In genomic region chr15:62392411-62392810, GRCh38 we compare ENCODE assay signal across 8 cellular contexts. TPM values are rescaled to one million over a fixed set of nuclear protein-coding genes. Genes with fewer than 3 reads are reported as not detected.
DNase-seq lines count a peak whose midpoint lies in the region; ATAC-seq and TF ChIP-seq lines count a peak whose summit lies in the region.

No MANE protein-coding gene starts in this region.

- H3K27me3 ChIP-seq in fibroblast of lung (ENCODE audit: control insufficient read depth, insufficient read depth, low read length) (no peaks in the 10 kb centered on the region), neuron (ENCODE audit: insufficient read depth, low read length) (no peaks in the 10 kb centered on the region)

- H3K36me3 ChIP-seq in fibroblast of lung (ENCODE audit: control insufficient read depth, insufficient read depth, low read length): no peaks in the 10 kb centered on the region
- no peaks in the 10 kb centered on the region for H3K36me3 ChIP-seq in neuron (ENCODE audit: insufficient read depth, low read length)

- DNase-seq in GM12865 (ENCODE audit: low read depth) (peak; percentile 5), RPMI7951 (ENCODE audit: low read depth) (peak; percentile 19), fibroblast of lung (ENCODE audit: low read depth in 2 of 2) (peak; percentile 21 to 75), GM10266 (ENCODE audit: extremely low spot score) (no peak), epidermal melanocyte (ENCODE audit: insufficient read length, low spot score) (no peak)

- peak overlapping the region; percentile 89 for H3K4me2 ChIP-seq in fibroblast of lung (ENCODE audit: extremely low read depth, insufficient read depth, low read length)

- TF ChIP-seq CTCF in GM12865 (IDR thresholded peaks at IDR 0.05; ENCODE audit: insufficient read depth, low read depth, low read length, missing control alignments): no peak
- TF ChIP-seq CTCF in fibroblast of lung (conservative IDR thresholded peaks at IDR 0.05 in 1 of 2, IDR thresholded peaks at IDR 0.05 in 1 of 2; ENCODE audit: low read depth in 1 of 2, low read length in 2 of 2): peak in 1 of 2 donors; percentile 21
- no peak for TF ChIP-seq CTCF in GM10266 (IDR thresholded peaks at IDR 0.05; ENCODE audit: control insufficient read depth, insufficient read depth, low read depth, missing control alignments)

- H3K4me1 ChIP-seq in fibroblast of lung (ENCODE audit: control insufficient read depth, extremely low read depth, insufficient read depth, low read length) (peaks cover 10% of the 10 kb centered on the region), neuron (ENCODE audit: insufficient read depth, low read length) (peaks cover 22% of the 10 kb centered on the region)

- H3K9me3 ChIP-seq in fibroblast of lung (ENCODE audit: control insufficient read depth, insufficient read depth, low read depth, low read length) (no peaks in the 10 kb centered on the region), neuron (ENCODE audit: low read length) (no peaks in the 10 kb centered on the region)

- ATAC-seq in GM19023 (IDR thresholded peaks at IDR 0.05; ENCODE audit: unreplicated experiment) (no peak), GM18858 (IDR thresholded peaks at IDR 0.05; ENCODE audit: unreplicated experiment) (no peak)

- no peaks in the 10 kb centered on the region for H4K20me1 ChIP-seq in fibroblast of lung (ENCODE audit: control insufficient read depth, extremely low read depth, insufficient read depth, low read length)

- peak overlapping the region; percentile 80 for H3K27ac ChIP-seq in fibroblast of lung (ENCODE audit: insufficient read depth, low read length)

- H2AFZ ChIP-seq in fibroblast of lung (ENCODE audit: low read length) (peak overlapping the region; percentile 89), neuron (ENCODE audit: low read depth, low read length) (peak overlapping the region; percentile 78)

- H3K9ac ChIP-seq in fibroblast of lung (ENCODE audit: insufficient read depth, low read length): no peak overlapping the region

- no peak overlapping the region for H3K4me3 ChIP-seq in GM12865 (ENCODE audit: low read depth, low read length)
- peak overlapping the region; percentile 82 to 95 (median 87) for H3K4me3 ChIP-seq in fibroblast of lung (replicated peaks in 1 of 4; ENCODE audit: control extremely low read depth in 1 of 4, insufficient read depth in 1 of 4, low read depth in 3 of 4, low read length in 4 of 4)
- peak overlapping the region; percentile 84 for H3K4me3 ChIP-seq in neuron (ENCODE audit: low read length)

- peaks cover 22% of the 10 kb centered on the region for H3K79me2 ChIP-seq in fibroblast of lung (ENCODE audit: control insufficient read depth, insufficient read depth, low read length)

RNA-seq across cellular contexts. Expression of gene TLN2, which starts 2.1 kb away (rescaled TPM):
- total RNA-seq in RPMI7951 (2014; rRNA removed; shearing (Covaris generic)): 8.8 and 10.3 TPM in 2 replicates
- 28.8 and 51.2 TPM in 2 replicates for total RNA-seq in fibroblast of lung
- 4.6 and 16.3 TPM in 2 replicates for polyA plus RNA-seq in fibroblast of lung
- 6.2 and 20.1 TPM in 2 replicates for polyA plus RNA-seq in fibroblast of lung (2012)
- 23.1 and 94.7 TPM in 2 replicates for polyA minus RNA-seq in fibroblast of lung (ENCODE audit: low replicate concordance)

Comparison
In these comparisons a context has a peak if more than half of its experiments do, and no peak if none do; other contexts are left out.
1. DNase-seq: peak in GM12865 (single experiment), RPMI7951 (single experiment) and fibroblast of lung (2 of 2); none in GM10266 (single experiment) and epidermal melanocyte (single experiment).